18 cellular contexts compared by ENCODE assay signal in the genomic region with DNA sequence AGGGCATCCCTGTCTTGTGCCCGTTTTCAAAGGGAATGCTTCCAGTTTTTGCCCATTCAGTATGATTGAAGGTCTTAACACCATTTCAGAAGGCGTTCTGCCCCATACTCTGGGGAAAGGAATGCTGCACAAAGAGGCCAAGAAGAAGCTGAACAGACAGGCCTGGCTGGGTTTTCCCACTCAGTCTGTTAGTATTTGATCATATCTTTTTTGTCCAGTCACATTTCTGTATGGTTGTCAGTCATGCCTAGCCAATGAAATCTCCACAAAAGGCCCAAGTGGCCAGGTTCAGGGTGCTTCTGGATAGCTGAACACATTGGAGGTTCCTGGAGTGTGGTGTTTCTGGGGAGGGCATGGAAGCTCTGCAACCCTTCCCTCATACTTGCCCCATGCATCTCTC.
DNase-seq lines count a peak whose midpoint lies in the region; ATAC-seq and TF ChIP-seq lines count a peak whose summit lies in the region.
"Had no signal": no experiment of that assay in that cellular context is flagged by ENCODE, and none has a peak within 500 bp of the region (broad histone marks: within the 10 kb centered on the region; RNA-seq: fewer than 3 reads in every experiment).

No MANE protein-coding gene starts in this region.

- WGBS in SK-N-SH (ENCODE audit: low lambda C conversion rate): 94% methylated on average over 2 of the region's 2 CpGs

- H3F3A ChIP-seq in SK-N-SH (replicated peaks; ENCODE audit: insufficient read depth): peaks cover 17% of the 10 kb centered on the region

- TF ChIP-seq CTCF in SK-N-SH (IDR thresholded peaks at IDR 0.05) (no peak), HFFc6 (IDR thresholded peaks at IDR 0.05) (no peak), endothelial cell (IDR thresholded peaks at IDR 0.05; ENCODE audit: unreplicated experiment) (no peak), osteoblast (IDR thresholded peaks at IDR 0.05; ENCODE audit: extremely low read depth, low read depth, low read length) (no peak)

- H3K4me1 ChIP-seq in SK-N-SH (ENCODE audit: control insufficient read depth in 1 of 2, insufficient read depth in 2 of 2, low read depth in 1 of 2, low read length in 1 of 2): peaks cover 2 to 3% of the 10 kb centered on the region in 2 experiments; a peak in 3 of 4 replicates
- H3K4me1 ChIP-seq in osteoblast (ENCODE audit: insufficient read depth, low read length): peaks cover 27% of the 10 kb centered on the region

- H3K4me3 ChIP-seq in SK-N-SH (ENCODE audit: low read depth in 2 of 2, low read length in 1 of 2): no peak overlapping the region
- H3K4me3 ChIP-seq in osteoblast (ENCODE audit: insufficient read depth, low read length): no peak overlapping the region

- no peak for TF ChIP-seq RAD21 in SK-N-SH (IDR thresholded peaks at IDR 0.05; ENCODE audit: low read length)

- no peak overlapping the region for H3K9ac ChIP-seq in SK-N-SH

- H3K9me3 Mint-ChIP-seq in HFFc6 (0 out of 2 replicates have a peak, but pooled peaks cover 7% of the 10 kb centered on the region), endothelial cell (ENCODE audit: unreplicated experiment) (no peaks in the 10 kb centered on the region)

- H3K4me3 Mint-ChIP-seq in HFFc6 (peak overlapping the region; percentile 39; the same call in 1 of the 2 replicates), endothelial cell (ENCODE audit: unreplicated experiment) (no peak overlapping the region)
- H3K4me3 Mint-ChIP-seq: CD4-positive, alpha-beta T cell had no signal

- H3K9me3 ChIP-seq in SK-N-SH: no peaks in the 10 kb centered on the region
- H3K9me3 ChIP-seq in osteoblast (ENCODE audit: low read depth, low read length): no peaks in the 10 kb centered on the region
- H3K9me3 ChIP-seq: BE2C had no signal

- TF ChIP-seq EP300 in SK-N-SH (IDR thresholded peaks at IDR 0.05; ENCODE audit: borderline replicate concordance in 1 of 2, low read depth in 1 of 2, low read length in 1 of 2): no peak

- H3K36me3 Mint-ChIP-seq in HFFc6 (ENCODE audit: low read depth): peaks cover 41% of the 10 kb centered on the region
- no peaks in the 10 kb centered on the region for H3K36me3 Mint-ChIP-seq in endothelial cell (ENCODE audit: low read depth, unreplicated experiment)

- H3K79me2 ChIP-seq in SK-N-SH (ENCODE audit: insufficient read depth) (peaks cover 99% of the 10 kb centered on the region), osteoblast (ENCODE audit: insufficient read depth, low read length) (peaks cover 77% of the 10 kb centered on the region)

- DNase-seq in SK-N-SH (no peak), HFFc6 (no peak), endothelial cell (ENCODE audit: low spot score) (no peak), osteoblast (ENCODE audit: insufficient read length, low spot score, missing footprints) (no peak), NCI-H1417 treated with DMSO at 0.1 percent for 48 hours (lab: John Stamatoyannopoulos, UW) (no peak), NCI-H69 (lab: John Stamatoyannopoulos, UW) (no peak)
- DNase-seq in stimulated activated CD4-positive, alpha-beta T cell treated with anti-CD3 and anti-CD28 coated beads, Interleukin-4, amount 100 ng/mL, for 24 hours: no peak
- DNase-seq: 8988T; BE2C; CD4-positive, alpha-beta T cell; DMS53; NCI-H1105; NCI-H1694 treated with DMSO at 0.1 percent for 48 hours; NCI-H2107; NCI-H510A; NCI-H774; SHP77 had no signal

- H3K9me2 ChIP-seq in SK-N-SH: no peaks in the 10 kb centered on the region

- no peaks in the 10 kb centered on the region for H3K27me3 ChIP-seq in SK-N-SH (ENCODE audit: insufficient read depth)
- H3K27me3 ChIP-seq in osteoblast (ENCODE audit: insufficient read depth, low read length): no peaks in the 10 kb centered on the region
- H3K27me3 ChIP-seq: BE2C had no signal

- CTCF ChIA-PET in SK-N-SH (lab: Yijun Ruan, JAX): no interaction called here

- peak; percentile 25; the same call in 2 of the 3 replicates for ATAC-seq in SK-N-SH treated with all-trans-retinoic acid at 6 μM for 48 hours

- H4K20me1 ChIP-seq in SK-N-SH (ENCODE audit: insufficient read depth) (peaks cover 11% of the 10 kb centered on the region; the same call in 1 of the 2 replicates), osteoblast (ENCODE audit: insufficient read depth, low read length) (peaks cover 19% of the 10 kb centered on the region)

- H3K27ac ChIP-seq in SK-N-SH (ENCODE audit: low read depth in 2 of 2, low read length in 1 of 2) (no peak overlapping the region), osteoblast (ENCODE audit: low read depth, low read length) (peak overlapping the region; percentile 39)

- peaks cover 44% of the 10 kb centered on the region for H3K4me1 Mint-ChIP-seq in HFFc6 (ENCODE audit: low read depth)
- H3K4me1 Mint-ChIP-seq in endothelial cell (ENCODE audit: unreplicated experiment): peaks cover 38% of the 10 kb centered on the region

- POLR2A ChIA-PET in SK-N-SH (lab: Yijun Ruan, JAX): no interaction called here

- H3K27me3 Mint-ChIP-seq in HFFc6 (ENCODE audit: insufficient read depth) (no peaks in the 10 kb centered on the region; the same call in 1 of the 2 replicates), endothelial cell (ENCODE audit: unreplicated experiment) (peaks cover 3% of the 10 kb centered on the region)
- H3K27me3 Mint-ChIP-seq: CD4-positive, alpha-beta T cell had no signal

- H3K4me2 ChIP-seq in SK-N-SH (no peak overlapping the region), osteoblast (ENCODE audit: insufficient read depth, low read length) (peak overlapping the region; percentile 27)

- H2AFZ ChIP-seq in SK-N-SH (ENCODE audit: low read depth) (no peak overlapping the region), osteoblast (ENCODE audit: low read length) (no peak overlapping the region)

- H3K36me3 ChIP-seq in SK-N-SH (replicated peaks in 1 of 2; ENCODE audit: control insufficient read depth in 1 of 2, insufficient read depth in 2 of 2, low read length in 1 of 2): peaks cover 21 to 34% of the 10 kb centered on the region in 2 experiments
- peaks cover 27% of the 10 kb centered on the region for H3K36me3 ChIP-seq in osteoblast (ENCODE audit: insufficient read depth, low read length)
- H3K36me3 ChIP-seq: BE2C had no signal

- H3K27ac Mint-ChIP-seq in HFFc6 (0 out of 2 replicates have a peak overlapping the region, but pooled peaks have one; percentile 36), endothelial cell (ENCODE audit: unreplicated experiment) (peak overlapping the region; percentile 89)
- H3K27ac Mint-ChIP-seq: CD4-positive, alpha-beta T cell had no signal

TF ChIP-seq in SK-N-SH treated with all-trans-retinoic acid at 6 μM for 48 hours, 23 proteins besides CTCF, POLR2A, EP300 and RAD21 (continues in another document):
- TF ChIP-seq ZNF8 (CRISPR knock-in tag; IDR thresholded peaks at IDR 0.05): no peak
- no peak for TF ChIP-seq OSR1 (CRISPR knock-in tag; IDR thresholded peaks at IDR 0.05)
- TF ChIP-seq ISL1 (CRISPR knock-in tag; IDR thresholded peaks at IDR 0.05): no peak
- TF ChIP-seq BACH2 (CRISPR knock-in tag; IDR thresholded peaks at IDR 0.05; ENCODE audit: borderline replicate concordance): no peak
- TF ChIP-seq TCF4 (CRISPR knock-in tag; IDR thresholded peaks at IDR 0.05; ENCODE audit: borderline replicate concordance): no peak
- TF ChIP-seq ARNTL (CRISPR knock-in tag; IDR thresholded peaks at IDR 0.05; ENCODE audit: borderline replicate concordance, low read depth): no peak

TF ChIP-seq in SK-N-SH, 30 proteins besides CTCF, POLR2A, EP300 and RAD21 (continues in another document):
- TF ChIP-seq YY1 (IDR thresholded peaks at IDR 0.05; ENCODE audit: low read depth) (no peak), MXI1 (IDR thresholded peaks at IDR 0.05; ENCODE audit: low read depth, low read length) (no peak), GABPA (IDR thresholded peaks at IDR 0.05; ENCODE audit: low read depth) (no peak), FOSL2 (IDR thresholded peaks at IDR 0.05; ENCODE audit: borderline replicate concordance, low read depth) (no peak), FOXJ3 (CRISPR knock-in tag; IDR thresholded peaks at IDR 0.05) (no peak), NRF1 (IDR thresholded peaks at IDR 0.05; ENCODE audit: low read depth, low read length) (no peak), TCF12 (IDR thresholded peaks at IDR 0.05) (no peak), JUND (IDR thresholded peaks at IDR 0.05) (no peak), MEF2A (IDR thresholded peaks at IDR 0.05; ENCODE audit: borderline replicate concordance, low read depth) (no peak), CHD2 (IDR thresholded peaks at IDR 0.05; ENCODE audit: low read length, partially characterized antibody) (no peak)
- TF ChIP-seq, protein P1, sequence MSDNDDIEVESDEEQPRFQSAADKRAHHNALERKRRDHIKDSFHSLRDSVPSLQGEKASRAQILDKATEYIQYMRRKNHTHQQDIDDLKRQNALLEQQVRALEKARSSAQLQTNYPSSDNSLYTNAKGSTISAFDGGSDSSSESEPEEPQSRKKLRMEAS (IDR thresholded peaks at IDR 0.05; ENCODE audit: low read depth): no peak
- TF ChIP-seq, protein P2, sequence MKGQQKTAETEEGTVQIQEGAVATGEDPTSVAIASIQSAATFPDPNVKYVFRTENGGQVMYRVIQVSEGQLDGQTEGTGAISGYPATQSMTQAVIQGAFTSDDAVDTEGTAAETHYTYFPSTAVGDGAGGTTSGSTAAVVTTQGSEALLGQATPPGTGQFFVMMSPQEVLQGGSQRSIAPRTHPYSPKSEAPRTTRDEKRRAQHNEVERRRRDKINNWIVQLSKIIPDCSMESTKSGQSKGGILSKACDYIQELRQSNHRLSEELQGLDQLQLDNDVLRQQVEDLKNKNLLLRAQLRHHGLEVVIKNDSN (IDR thresholded peaks at IDR 0.05; ENCODE audit: borderline replicate concordance, low read depth): no peak
- TF ChIP-seq, protein P3, sequence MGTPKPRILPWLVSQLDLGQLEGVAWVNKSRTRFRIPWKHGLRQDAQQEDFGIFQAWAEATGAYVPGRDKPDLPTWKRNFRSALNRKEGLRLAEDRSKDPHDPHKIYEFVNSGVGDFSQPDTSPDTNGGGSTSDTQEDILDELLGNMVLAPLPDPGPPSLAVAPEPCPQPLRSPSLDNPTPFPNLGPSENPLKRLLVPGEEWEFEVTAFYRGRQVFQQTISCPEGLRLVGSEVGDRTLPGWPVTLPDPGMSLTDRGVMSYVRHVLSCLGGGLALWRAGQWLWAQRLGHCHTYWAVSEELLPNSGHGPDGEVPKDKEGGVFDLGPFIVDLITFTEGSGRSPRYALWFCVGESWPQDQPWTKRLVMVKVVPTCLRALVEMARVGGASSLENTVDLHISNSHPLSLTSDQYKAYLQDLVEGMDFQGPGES (IDR thresholded peaks at IDR 0.05; ENCODE audit: low read depth, low read length): no peak
- TF ChIP-seq, protein P4, sequence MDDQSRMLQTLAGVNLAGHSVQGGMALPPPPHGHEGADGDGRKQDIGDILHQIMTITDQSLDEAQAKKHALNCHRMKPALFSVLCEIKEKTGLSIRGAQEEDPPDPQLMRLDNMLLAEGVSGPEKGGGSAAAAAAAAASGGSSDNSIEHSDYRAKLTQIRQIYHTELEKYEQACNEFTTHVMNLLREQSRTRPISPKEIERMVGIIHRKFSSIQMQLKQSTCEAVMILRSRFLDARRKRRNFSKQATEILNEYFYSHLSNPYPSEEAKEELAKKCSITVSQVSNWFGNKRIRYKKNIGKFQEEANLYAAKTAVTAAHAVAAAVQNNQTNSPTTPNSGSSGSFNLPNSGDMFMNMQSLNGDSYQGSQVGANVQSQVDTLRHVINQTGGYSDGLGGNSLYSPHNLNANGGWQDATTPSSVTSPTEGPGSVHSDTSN (IDR thresholded peaks at IDR 0.05): no peak
